Comparison of ENCODE assay signal across 10 cellular contexts in genomic region chr9:88535932-88536324, GRCh38. TPM values are rescaled to one million over a fixed set of nuclear protein-coding genes. Genes with fewer than 3 reads are reported as not detected.
DNase-seq lines count a peak whose midpoint lies in the region; ATAC-seq lines count a peak whose summit lies in the region.
"Had no signal": no experiment of that assay in that cellular context is flagged by ENCODE, and none has a peak within 500 bp of the region (broad histone marks: within the 10 kb centered on the region; RNA-seq: fewer than 3 reads in every experiment).

No MANE protein-coding gene starts in this region.

- H3K4me1 ChIP-seq in duodenal mucosa (ENCODE audit: control insufficient read depth in 1 of 2, insufficient read depth in 2 of 2, low read length in 2 of 2) (peaks cover 10 to 13% of the 10 kb centered on the region in 2 donors), mesendoderm (ENCODE audit: control insufficient read depth, low read depth, low read length) (peaks cover 2% of the 10 kb centered on the region), aorta (ENCODE audit: control insufficient read depth in 1 of 2, insufficient read depth in 2 of 2, low read length in 2 of 2) (no peaks in the 10 kb centered on the region)

- H2BK5ac ChIP-seq in mesendoderm (ENCODE audit: low read length), result no peak overlapping the region

- H3K9me3 ChIP-seq in duodenal mucosa (ENCODE audit: control insufficient read depth in 1 of 2, low read length in 2 of 2) (no peaks in the 10 kb centered on the region), aorta (ENCODE audit: control insufficient read depth, low read length) (no peaks in the 10 kb centered on the region)

- intact Hi-C loops in aorta (cut with DNase I), result loop anchor here (2.0 to 10.0 kb wide), 2 partner anchors 147 to 811 kb away; partner anchors contain the start of genes SPIN1 (in 2 of the 2) and CTSL (in 1 of the 2)

- no peaks in the 10 kb centered on the region for H3K79me1 ChIP-seq in mesendoderm (ENCODE audit: low read length)

- WGBS in mesendoderm (ENCODE audit: extremely low coverage, insufficient coverage, low lambda C conversion rate), result no CpG with 5 or more reads among the region's 26 CpGs
- 45 to 59% methylated on average over 26 of the region's 26 CpGs for WGBS in aorta, 2 donors

- H3K4ac ChIP-seq in mesendoderm (ENCODE audit: low read depth, low read length), result no peak overlapping the region

- no peak overlapping the region for H4K8ac ChIP-seq in mesendoderm (ENCODE audit: low read depth, low read length)

- H3K79me2 ChIP-seq in mesendoderm (ENCODE audit: control insufficient read depth, insufficient read depth, low read length), result no peaks in the 10 kb centered on the region

- no peak for ATAC-seq in aorta (ENCODE audit: low FRiP score)

- H3K27me3 ChIP-seq in duodenal mucosa (ENCODE audit: control insufficient read depth in 1 of 2, insufficient read depth in 2 of 2, low read length in 2 of 2) (peaks cover 33 to 34% of the 10 kb centered on the region in 2 donors), mesendoderm (ENCODE audit: insufficient read depth, low read length, poor library complexity) (no peaks in the 10 kb centered on the region), aorta (ENCODE audit: control insufficient read depth in 1 of 2, insufficient read depth in 2 of 2, low read length in 1 of 2) (no peaks in the 10 kb centered on the region)

- H3K4me3 ChIP-seq in duodenal mucosa (ENCODE audit: low read depth in 1 of 2, low read length in 2 of 2) (peak overlapping the region; percentile 16 to 50), mesendoderm (ENCODE audit: low read length) (no peak overlapping the region), aorta (ENCODE audit: low read length in 2 of 2) (no peak overlapping the region)

- peak; percentile 4 for DNase-seq in stimulated activated CD4-positive, alpha-beta T cell treated with anti-CD3 and anti-CD28 coated beads, Interleukin-4, amount 100 ng/mL, for 1 hour
- no peak for DNase-seq in stimulated activated CD4-positive, alpha-beta T cell treated with anti-CD3 and anti-CD28 coated beads, Interleukin-12 subunit alpha, Interleukin-12 subunit beta, amount 100 ng/mL, for 4 hours
- DNase-seq in mesendoderm (no peak), aorta (peak; percentile 58 to 85), NCI-H526 treated with DMSO at 0.1 percent for 48 hours (lab: John Stamatoyannopoulos, UW) (no peak), GOT3 (lab: John Stamatoyannopoulos, UW) (no peak), ecto neural progenitor cell (ENCODE audit: low spot score) (no peak)
- DNase-seq: MV-4-11 had no signal

- no peak overlapping the region for H3K18ac ChIP-seq in mesendoderm (ENCODE audit: low read length)

- H3K27ac ChIP-seq in duodenal mucosa (ENCODE audit: low read depth, low read length) (peak overlapping the region; percentile 6), mesendoderm (ENCODE audit: low read depth, low read length) (no peak overlapping the region), aorta (ENCODE audit: low read depth in 1 of 2, low read length in 2 of 2) (no peak overlapping the region)

- no peak overlapping the region for H2BK120ac ChIP-seq in mesendoderm (ENCODE audit: low read depth, low read length)

- H2AK5ac ChIP-seq in mesendoderm (ENCODE audit: low read length), result no peak overlapping the region

- no peak overlapping the region for H3K9ac ChIP-seq in duodenal mucosa (ENCODE audit: low read depth in 1 of 2, low read length in 2 of 2)
- no peak overlapping the region for H3K9ac ChIP-seq in mesendoderm (ENCODE audit: low read length)

- no peaks in the 10 kb centered on the region for H3K36me3 ChIP-seq in duodenal mucosa (ENCODE audit: control insufficient read depth in 1 of 2, insufficient read depth in 2 of 2, low read length in 2 of 2)
- H3K36me3 ChIP-seq in mesendoderm (ENCODE audit: control insufficient read depth, insufficient read depth, low read length), result no peaks in the 10 kb centered on the region
- no peaks in the 10 kb centered on the region for H3K36me3 ChIP-seq in aorta (ENCODE audit: control insufficient read depth in 1 of 2, insufficient read depth in 2 of 2, low read length in 1 of 2)

- no peak overlapping the region for H3K56ac ChIP-seq in mesendoderm (ENCODE audit: low read length)

- no peak overlapping the region for H4K5ac ChIP-seq in mesendoderm (ENCODE audit: low read length)

- H3K4me2 ChIP-seq in mesendoderm (ENCODE audit: low read length), result peak overlapping the region; percentile 13

- no peak overlapping the region for H3K23ac ChIP-seq in mesendoderm (ENCODE audit: low read length)

- no peak overlapping the region for H2BK15ac ChIP-seq in mesendoderm (replicated peaks; ENCODE audit: low read depth)

RNA-seq across cellular contexts. Expression of gene NXNL2, which starts 0.9 kb away (rescaled TPM):
- 0.32 TPM for polyA plus RNA-seq in mesendoderm (2013, experiment 1 of 2)
- polyA plus RNA-seq in mesendoderm (2013, experiment 2 of 2), result 0.22 TPM
- total RNA-seq in aorta, result 1 to 10 TPM in 1 of 2 donors, under 1 TPM in 1; 0.78 to 2.2 TPM
- 1 to 10 TPM in 1 of 2 donors, under 1 TPM in 1; 0.75 to 3.1 TPM for polyA plus RNA-seq in aorta
- total RNA-seq: neural crest cell had no signal

Comparison
In these comparisons a context has a peak if more than half of its experiments do, and no peak if none do; other contexts are left out.
1. DNase-seq: peak in stimulated activated CD4-positive, alpha-beta T cell treated with anti-CD3 and anti-CD28 coated beads, Interleukin-4, amount 100 ng/mL, for 1 hour (single experiment) and aorta (2 of 2); none in stimulated activated CD4-positive, alpha-beta T cell treated with anti-CD3 and anti-CD28 coated beads, Interleukin-12 subunit alpha, Interleukin-12 subunit beta, amount 100 ng/mL, for 4 hours (single experiment), mesendoderm (single experiment), NCI-H526 treated with DMSO at 0.1 percent for 48 hours (single experiment), GOT3 (single experiment) and ecto neural progenitor cell (single experiment).
2. H3K4me3 ChIP-seq: peak in duodenal mucosa (2 of 2); none in mesendoderm (single experiment) and aorta (0 of 2).